Comparison of ENCODE assay signal across 8 cellular contexts in genomic region chr16:74700206-74701040, GRCh38. TPM values are rescaled to one million over a fixed set of nuclear protein-coding genes. Genes with fewer than 3 reads are reported as not detected.
A peak's percentile ranks its signal among the peaks of the same experiment; 100 is the strongest.
DNase-seq lines count a peak whose midpoint lies in the region; TF ChIP-seq lines count a peak whose summit lies in the region.

MLKL (minus strand) TSS chr16:74700862; CDS start chr16:74695757, 5,105 bp downstream.

- H3K4me3 ChIP-seq in GM12865 (ENCODE audit: low read depth, low read length) (peak within 1 kb of the TSS; percentile 71), HAP-1 (peak within 1 kb of the TSS; percentile 38), mononuclear cell (ENCODE audit: low read length) (peak within 1 kb of the TSS; percentile 88)

- H3K4me1 ChIP-seq in HAP-1 (peaks cover 16% of the 10 kb centered on the region), mononuclear cell (ENCODE audit: insufficient read depth, low read length) (peaks cover 67% of the 10 kb centered on the region)

- DNase-seq in GM12865 (ENCODE audit: low read depth), result peak; percentile 73
- peak in 1 of 2 experiments; percentile 61 for DNase-seq in HAP-1 (ENCODE audit: low spot score in 2 of 2)
- DNase-seq in NCI-H2171 (lab: John Stamatoyannopoulos, UW), result peak; percentile 22
- DNase-seq in activated CD4-positive, alpha-beta T cell treated with anti-CD3 and anti-CD28 coated beads, Interleukin-2, amount 50 U/mL, for 48 hours, result peak; percentile 63 to 72
- peak; percentile 39 for DNase-seq in effector CD8-positive, alpha-beta T cell (lab: John Stamatoyannopoulos, UW)
- peak; percentile 33 for DNase-seq in stimulated activated CD8-positive, alpha-beta memory T cell treated with anti-CD3 and anti-CD28 coated beads, Interleukin-7, amount 100 ng/mL, for 24 hours (ENCODE audit: low read depth)
- DNase-seq in epidermal melanocyte (ENCODE audit: insufficient read length, low spot score), result no peak

- no peaks in the 10 kb centered on the region for H3K36me3 ChIP-seq in HAP-1 (replicated peaks)

- no peaks in the 10 kb centered on the region for H3K9me3 ChIP-seq in HAP-1
- no peaks in the 10 kb centered on the region for H3K9me3 ChIP-seq in mononuclear cell (ENCODE audit: low read depth, low read length)

- in situ Hi-C loops in HAP-1 (cut with MboI; ENCODE audit: low sequenced_read_pairs), result no loop called here

- H3K27me3 ChIP-seq in HAP-1 (ENCODE audit: low read depth) (no peaks in the 10 kb centered on the region), mononuclear cell (ENCODE audit: insufficient read depth, low read length) (no peaks in the 10 kb centered on the region)

- no peak for TF ChIP-seq CTCF in GM12865 (IDR thresholded peaks at IDR 0.05; ENCODE audit: insufficient read depth, low read depth, low read length, missing control alignments)

RNA-seq across cellular contexts. Expression of gene MLKL, which starts in this region (rescaled TPM):
- 17.6 TPM for total RNA-seq in mononuclear cell

Comparison
In these comparisons a context has a peak if more than half of its experiments do, and no peak if none do; other contexts are left out.
1. H3K4me3 ChIP-seq: peak in every context shown above with its lines; median percentile 88 in mononuclear cell; 71 in GM12865; 38 in HAP-1.